Comparison of ENCODE assay signal across 8 cellular contexts in genomic region chr1:21659099-21659923, GRCh38. TPM values are rescaled to one million over a fixed set of nuclear protein-coding genes. Genes with fewer than 3 reads are reported as not detected.
DNase-seq lines count a peak whose midpoint lies in the region; ATAC-seq, FAIRE-seq and TF ChIP-seq lines count a peak whose summit lies in the region.

No MANE protein-coding gene starts in this region.

- peak; percentile 76 to 82 for TF ChIP-seq RAD21 in H1 (IDR thresholded peaks at IDR 0.05 in 1 of 2, conservative IDR thresholded peaks at IDR 0.05 in 1 of 2; ENCODE audit: low read depth in 2 of 2, low read length in 2 of 2)

- WGBS in H1 (ENCODE audit: extremely low coverage in 1 of 2, insufficient coverage in 1 of 2, insufficient read length in 1 of 2, insufficient replicate concordance in 2 of 2, low coverage in 1 of 2, low lambda C conversion rate in 2 of 2, missing lambda C conversion rate in 1 of 2), 2 experiments: 10% methylated on average over 34 of the region's 64 CpGs; no CpG with 5 or more reads in 1 of the 2 experiments
- no CpG with 5 or more reads among the region's 64 CpGs for WGBS in mesendoderm (ENCODE audit: extremely low coverage, insufficient coverage, low lambda C conversion rate)

- no peak overlapping the region; the same call in 1 of the 2 replicates for H4K8ac ChIP-seq in H1 (ENCODE audit: extremely low read depth, insufficient read depth, low read length)
- no peak overlapping the region for H4K8ac ChIP-seq in mesendoderm (ENCODE audit: low read depth, low read length)

- no peak overlapping the region for H2AFZ ChIP-seq in H1 (ENCODE audit: low read length)

- no peak overlapping the region for H3K56ac ChIP-seq in H1 (replicated peaks; ENCODE audit: insufficient read length, low read depth, low read length)
- H3K56ac ChIP-seq in mesendoderm (ENCODE audit: low read length): no peak overlapping the region

- H3K9ac ChIP-seq in H1 (replicated peaks in 1 of 4; ENCODE audit: extremely low read depth in 1 of 4, low read depth in 3 of 4, low read length in 3 of 4) (no peak overlapping the region), mesendoderm (ENCODE audit: low read length) (no peak overlapping the region)

- peak; percentile 80 to 88 for ATAC-seq in CD4-positive, CD25-positive, alpha-beta regulatory T cell (ENCODE audit: low read depth in 2 of 2)
- ATAC-seq in HG03442 (IDR thresholded peaks at IDR 0.05; ENCODE audit: unreplicated experiment) (peak; percentile 60), GM21447 (IDR thresholded peaks at IDR 0.05; ENCODE audit: unreplicated experiment) (no peak)

- peaks cover 2 to 6% (median 3%) of the 10 kb centered on the region in 4 donors for H3K4me1 Mint-ChIP-seq in CD4-positive, CD25-positive, alpha-beta regulatory T cell

- peaks cover 8% of the 10 kb centered on the region for H3K4me1 ChIP-seq in CD4-positive, CD25-positive, alpha-beta regulatory T cell (ENCODE audit: control insufficient read depth, insufficient read depth, low read length, poor library complexity, severe bottlenecking)
- H3K4me1 ChIP-seq in H1 (replicated peaks in 1 of 4; ENCODE audit: control insufficient read depth in 3 of 4, insufficient read depth in 4 of 4, low read length in 3 of 4) (peaks cover 0 to 2% (median under 1%) of the 10 kb centered on the region in 4 experiments; a peak in 4 of 7 replicates), mesendoderm (ENCODE audit: control insufficient read depth, low read depth, low read length) (no peaks in the 10 kb centered on the region)

- H3K9me3 Mint-ChIP-seq in CD4-positive, CD25-positive, alpha-beta regulatory T cell: peaks cover 0 to 2% (median 0%) of the 10 kb centered on the region in 7 donors

- no peak overlapping the region for H2BK15ac ChIP-seq in H1 (ENCODE audit: low read length)
- no peak overlapping the region for H2BK15ac ChIP-seq in mesendoderm (replicated peaks; ENCODE audit: low read depth)

- peaks cover 3% of the 10 kb centered on the region; the same call in 1 of the 2 replicates for H3K23me2 ChIP-seq in H1 (ENCODE audit: low read depth, low read length)

- H2BK5ac ChIP-seq in H1 (ENCODE audit: low read depth, low read length): no peak overlapping the region
- no peak overlapping the region for H2BK5ac ChIP-seq in mesendoderm (ENCODE audit: low read length)

- H2BK12ac ChIP-seq in H1 (ENCODE audit: low read depth, low read length): peak overlapping the region; percentile 43; the same call in 1 of the 2 replicates

- no peak overlapping the region for H3K14ac ChIP-seq in H1 (ENCODE audit: insufficient read length)

- FAIRE-seq in H1 (lab: Jason Lieb, UNC): no peak

- H3K36me3 ChIP-seq in CD4-positive, CD25-positive, alpha-beta regulatory T cell (ENCODE audit: control insufficient read depth, insufficient read depth, low read length): no peaks in the 10 kb centered on the region
- H3K36me3 ChIP-seq in H1 (ENCODE audit: control insufficient read depth in 2 of 4, insufficient read depth in 4 of 4, low read length in 3 of 4) (no peaks in the 10 kb centered on the region), mesendoderm (ENCODE audit: control insufficient read depth, insufficient read depth, low read length) (no peaks in the 10 kb centered on the region)

- H3K4me3 ChIP-seq in CD4-positive, CD25-positive, alpha-beta regulatory T cell (ENCODE audit: low read depth, low read length): peak overlapping the region; percentile 48
- H3K4me3 ChIP-seq in H1 (ENCODE audit: extremely low read depth in 1 of 4, insufficient read depth in 2 of 4, low read depth in 3 of 4, low read length in 4 of 4): peak overlapping the region; percentile 34 to 69 (median 56)
- H3K4me3 ChIP-seq in mesendoderm (ENCODE audit: low read length): no peak overlapping the region

- peak overlapping the region; percentile 41 to 71 for H3K4me2 ChIP-seq in H1 (ENCODE audit: insufficient read depth in 1 of 2, low read depth in 2 of 2, low read length in 2 of 2)
- H3K4me2 ChIP-seq in mesendoderm (ENCODE audit: low read length): no peak overlapping the region

- TF ChIP-seq EP300 in H1 (IDR thresholded peaks at IDR 0.05; ENCODE audit: borderline replicate concordance in 1 of 2, low read depth in 2 of 2, low read length in 2 of 2): peak in 1 of 2 experiments; percentile 44; a peak in 1 of 3 replicates

- peak; percentile 68 to 79 (median 72) for DNase-seq in CD4-positive, CD25-positive, alpha-beta regulatory T cell
- DNase-seq in NCI-H82 treated with DMSO at 0.1 percent for 48 hours (lab: John Stamatoyannopoulos, UW; ENCODE audit: unreplicated experiment) (peak; percentile 36), H1 (ENCODE audit: low read depth in 1 of 2, low spot score in 2 of 2) (peak; percentile 62 to 99), mesendoderm (peak; percentile 84)
- DNase-seq in activated CD8-positive, alpha-beta memory T cell treated with anti-CD3 and anti-CD28 coated beads for 4 hours (ENCODE audit: low read depth in 2 of 2): peak; percentile 35 to 42
- peak; percentile 49 to 60 for DNase-seq in stimulated activated CD8-positive, alpha-beta memory T cell treated with anti-CD3 and anti-CD28 coated beads, Interleukin-2, amount 100 ng/mL, for 1 hour (ENCODE audit: low read depth in 2 of 2)

- H3K27ac ChIP-seq in CD4-positive, CD25-positive, alpha-beta regulatory T cell (ENCODE audit: insufficient read depth, low read length, poor library complexity, severe bottlenecking): no peak overlapping the region
- H3K27ac ChIP-seq in H1 (ENCODE audit: low read depth, low read length): no peak overlapping the region
- no peak overlapping the region for H3K27ac ChIP-seq in mesendoderm (ENCODE audit: low read depth, low read length)

- POLR2A ChIA-PET in H1 (lab: Charles Lee; ENCODE audit: partially characterized antibody): interaction anchor here (0.6 to 3.8 kb wide), 4 partner anchors 9 to 146 kb away, joined by 3 to 19 read pairs (median 4); partner anchors contain the start of gene RAP1GAP

- no peak overlapping the region for H4K5ac ChIP-seq in H1 (ENCODE audit: insufficient read length, low read depth, low read length)
- no peak overlapping the region for H4K5ac ChIP-seq in mesendoderm (ENCODE audit: low read length)

- H3K23ac ChIP-seq in H1 (ENCODE audit: insufficient read length): no peak overlapping the region
- no peak overlapping the region for H3K23ac ChIP-seq in mesendoderm (ENCODE audit: low read length)

- H4K20me1 ChIP-seq in H1 (replicated peaks in 1 of 2; ENCODE audit: control insufficient read depth in 1 of 2, insufficient read depth in 2 of 2, low read length in 2 of 2): peaks cover 0 to 2% of the 10 kb centered on the region in 2 experiments

- CTCF ChIA-PET in H1 (lab: Charles Lee; ENCODE audit: partially characterized antibody): interaction anchor here (0.6 to 4.1 kb wide), 24 partner anchors 11 to 290 kb away, joined by 3 to 25 read pairs (median 4); partner anchors contain the start of gene RAP1GAP

- peak overlapping the region in 1 of 3 donors; percentile 43 for H3K27ac Mint-ChIP-seq in CD4-positive, CD25-positive, alpha-beta regulatory T cell

- no peak for TF ChIP-seq POLR2A in H1 (IDR thresholded peaks at IDR 0.05; ENCODE audit: control extremely low read depth in 1 of 2, low read depth in 2 of 2, low read length in 2 of 2)

- TF ChIP-seq CTCF in H1 (IDR thresholded peaks at IDR 0.05; ENCODE audit: control extremely low read depth in 1 of 3, insufficient read depth in 1 of 3, low read depth in 1 of 3, low read length in 3 of 3): peak; percentile 75 to 92 (median 83)

- no peaks in the 10 kb centered on the region for H3K9me3 ChIP-seq in CD4-positive, CD25-positive, alpha-beta regulatory T cell (ENCODE audit: control insufficient read depth in 2 of 2, low read length in 2 of 2)
- no peaks in the 10 kb centered on the region for H3K9me3 ChIP-seq in H1 (ENCODE audit: insufficient read depth in 2 of 2, low read depth in 1 of 2, low read length in 1 of 2)

- no peak overlapping the region for H2BK20ac ChIP-seq in H1 (ENCODE audit: low read length)

- no peak overlapping the region for H4K91ac ChIP-seq in H1 (replicated peaks; ENCODE audit: insufficient read length, low read length)

- H2AK5ac ChIP-seq in H1 (ENCODE audit: low read depth, low read length) (0 out of 2 replicates have a peak overlapping the region, but pooled peaks have one; percentile 14), mesendoderm (ENCODE audit: low read length) (no peak overlapping the region)

- no peaks in the 10 kb centered on the region for H3K36me3 Mint-ChIP-seq in CD4-positive, CD25-positive, alpha-beta regulatory T cell

- H3K27me3 Mint-ChIP-seq in CD4-positive, CD25-positive, alpha-beta regulatory T cell: peaks cover 17% of the 10 kb centered on the region

- H2BK120ac ChIP-seq in H1 (replicated peaks; ENCODE audit: low read depth, low read length) (no peak overlapping the region), mesendoderm (ENCODE audit: low read depth, low read length) (no peak overlapping the region)

- no peaks in the 10 kb centered on the region for H3K79me2 ChIP-seq in H1 (ENCODE audit: control insufficient read depth in 1 of 2, insufficient read depth in 2 of 2, low read length in 2 of 2)
- H3K79me2 ChIP-seq in mesendoderm (ENCODE audit: control insufficient read depth, insufficient read depth, low read length): no peaks in the 10 kb centered on the region

- peaks cover 3% of the 10 kb centered on the region for H3K27me3 ChIP-seq in CD4-positive, CD25-positive, alpha-beta regulatory T cell (ENCODE audit: control insufficient read depth, insufficient read depth, low read length)
- H3K27me3 ChIP-seq in H1 (replicated peaks in 1 of 4; ENCODE audit: control insufficient read depth in 3 of 4, extremely low read depth in 1 of 4, insufficient read depth in 3 of 4, low read length in 3 of 4): peaks cover 0 to 13% (median 10%) of the 10 kb centered on the region in 4 experiments; a peak in 5 of 7 replicates
- no peaks in the 10 kb centered on the region for H3K27me3 ChIP-seq in mesendoderm (ENCODE audit: insufficient read depth, low read length, poor library complexity)

- H3K79me1 ChIP-seq in H1 (ENCODE audit: low read depth, low read length): no peaks in the 10 kb centered on the region
- no peaks in the 10 kb centered on the region for H3K79me1 ChIP-seq in mesendoderm (ENCODE audit: low read length)

- H3K4me3 Mint-ChIP-seq in CD4-positive, CD25-positive, alpha-beta regulatory T cell: peak overlapping the region in 2 of 4 donors; percentile 31 to 48

- peak overlapping the region; percentile 26; the same call in 1 of the 2 replicates for H3K18ac ChIP-seq in H1 (ENCODE audit: extremely low read depth, low read length)
- no peak overlapping the region for H3K18ac ChIP-seq in mesendoderm (ENCODE audit: low read length)

- H3K4ac ChIP-seq in H1 (replicated peaks; ENCODE audit: insufficient read length, low read depth, low read length): no peak overlapping the region
- no peak overlapping the region for H3K4ac ChIP-seq in mesendoderm (ENCODE audit: low read depth, low read length)

RNA-seq across cellular contexts. Expression of gene RAP1GAP, which starts 9.8 kb away (rescaled TPM):
- total RNA-seq in CD4-positive, CD25-positive, alpha-beta regulatory T cell: 0.84 TPM
- not detected for polyA plus RNA-seq in CD4-positive, CD25-positive, alpha-beta regulatory T cell
- 7.8 and 8.4 TPM in 2 replicates for total RNA-seq in H1 (2021; fragmentation: NEBNext Ultra II Directional; extraction: Animal tissue kit (Norgen Biotek cat#: 25700))
- polyA plus RNA-seq in H1 (2011; rRNA removed): 8.4 and 9.9 TPM in 2 replicates
- polyA plus RNA-seq in H1 (2011; cell fraction: cytosol; rRNA removed): 8.0 TPM
- 26.1 TPM for polyA plus RNA-seq in H1 (2011; cell fraction: nucleus; rRNA removed)
- polyA plus RNA-seq in H1 (2012, experiment 1 of 2): 6.9 to 9.7 TPM (median 8.3 TPM) in 4 replicates
- polyA plus RNA-seq in H1 (2012, experiment 2 of 2): 7.0 TPM
- 5.6 TPM for polyA plus RNA-seq in H1 (2013, experiment 1 of 2)
- polyA plus RNA-seq in H1 (2013, experiment 2 of 2): 6.1 TPM
- polyA minus RNA-seq in H1 (2011; rRNA and poly(A)+ RNA removed): 7.7 and 11.9 TPM in 2 replicates
- polyA minus RNA-seq in H1 (2011; cell fraction: cytosol; rRNA and poly(A)+ RNA removed): 4.9 TPM
- 6.0 TPM for polyA minus RNA-seq in H1 (2011; cell fraction: nucleus; rRNA and poly(A)+ RNA removed)
- 8.2 TPM for polyA plus RNA-seq in mesendoderm (2013, experiment 1 of 2)
- polyA plus RNA-seq in mesendoderm (2013, experiment 2 of 2): 7.9 TPM
